ENCODE assay signal across 12 cellular contexts in the genomic region with DNA sequence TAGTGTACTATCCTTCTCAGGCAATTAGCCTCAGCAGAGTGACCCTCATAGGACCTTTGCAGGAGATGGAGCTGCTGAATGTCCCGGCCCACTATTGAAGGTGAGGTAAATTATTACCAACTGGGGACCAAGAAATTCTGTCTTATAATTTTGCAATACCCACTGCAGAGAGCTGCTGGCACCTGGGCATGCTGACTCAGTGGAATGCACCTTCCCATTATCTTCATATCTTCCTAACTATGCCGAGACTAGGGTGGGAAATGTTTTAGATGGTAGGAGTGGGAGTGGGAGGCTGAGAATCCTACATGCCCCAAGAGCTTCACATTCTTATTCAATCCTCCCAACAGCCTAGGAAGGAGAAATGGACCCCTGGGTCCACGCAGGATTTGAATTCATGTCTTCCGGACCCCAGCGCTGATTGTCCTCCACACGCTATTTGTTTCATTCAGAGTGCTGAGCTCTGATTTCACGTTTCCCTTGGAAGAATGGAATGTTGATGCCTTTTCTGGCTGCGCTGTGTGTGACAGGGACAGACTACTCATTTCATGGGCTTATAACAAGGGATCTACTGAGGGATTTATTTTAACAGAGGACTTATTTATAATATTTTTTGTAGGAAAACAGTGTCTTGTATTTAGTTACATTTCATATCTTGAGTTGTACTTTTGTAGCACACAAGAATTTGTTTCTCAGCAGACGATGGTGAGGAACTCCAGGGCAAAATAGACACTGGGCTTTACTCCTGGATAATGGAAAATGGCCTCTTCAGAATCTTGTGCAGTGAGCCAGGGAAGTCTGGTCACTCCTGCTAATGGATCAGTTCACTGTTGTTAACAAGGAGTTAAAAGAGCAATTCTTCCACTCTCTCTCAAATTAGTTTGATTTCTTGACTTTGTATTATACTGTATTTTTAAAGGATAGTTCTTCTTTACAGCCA.
DNase-seq lines count a peak whose midpoint lies in the region; ATAC-seq lines count a peak whose summit lies in the region.
"Had no signal": no experiment of that assay in that cellular context is flagged by ENCODE, and none has a peak within 500 bp of the region (broad histone marks: within the 10 kb centered on the region; RNA-seq: fewer than 3 reads in every experiment).

No MANE protein-coding gene starts in this region.

- no peak overlapping the region for H3K4me3 ChIP-seq in mesendoderm (ENCODE audit: low read length)
- H3K4me3 ChIP-seq: esophagus muscularis mucosa, right lobe of liver had no signal

- H2BK120ac ChIP-seq in mesendoderm (ENCODE audit: low read depth, low read length) = no peak overlapping the region

- no peaks in the 10 kb centered on the region for H3K27me3 ChIP-seq in mesendoderm (ENCODE audit: insufficient read depth, low read length, poor library complexity)
- H3K27me3 ChIP-seq: esophagus muscularis mucosa, right lobe of liver had no signal

- no peak overlapping the region for H3K27ac ChIP-seq in mesendoderm (ENCODE audit: low read depth, low read length)
- peak overlapping the region; percentile 54 for H3K27ac ChIP-seq in substantia nigra (ENCODE audit: low read depth, low read length, poor library complexity, severe bottlenecking)
- H3K27ac ChIP-seq: right lobe of liver had no signal

- H3K9me3 Mint-ChIP-seq in activated T-cell treated with anti-CD3 and anti-CD28 coated beads, Interleukin-2, amount 50 U/mL, for 72 hours = no peaks in the 10 kb centered on the region
- H3K9me3 Mint-ChIP-seq in activated T-helper 2 cell treated with anti-CD3 and anti-CD28 coated beads, Interferon-gamma antibody, Interleukin-2, Interleukin-4, amounts not matched to agents 10 μg/mL and 5 μg/mL and 100 μg/mL, durations not matched to agents 14 hours and 24 hours and 36 hours = no peaks in the 10 kb centered on the region

- no peak overlapping the region for H2AK5ac ChIP-seq in mesendoderm (ENCODE audit: low read length)

- DNase-seq in activated T-cell treated with anti-CD3 and anti-CD28 coated beads, Interleukin-2, amount 50 U/mL, for 72 hours = no peak
- DNase-seq in activated T-cell treated with anti-CD3 and anti-CD28 coated beads for 4 hours = no peak
- no peak for DNase-seq in activated T-helper 2 cell treated with anti-CD3 and anti-CD28 coated beads, Interferon-gamma antibody, Interleukin-2, Interleukin-4, amounts not matched to agents 10 μg/mL and 5 μg/mL and 100 μg/mL, durations not matched to agents 14 hours and 24 hours and 36 hours (ENCODE audit: low spot score)
- DNase-seq in mesendoderm = peak; percentile 58
- peak in 1 of 49 donors; percentile 32 for DNase-seq in substantia nigra (lab: John Stamatoyannopoulos, UW)
- no peak for DNase-seq in NCI-H128 (lab: John Stamatoyannopoulos, UW; ENCODE audit: unreplicated experiment)
- DNase-seq: central memory CD4-positive, alpha-beta T cell; NCI-H1930; right lobe of liver had no signal

- no peak overlapping the region for H3K9ac ChIP-seq in mesendoderm (ENCODE audit: low read length)

- H3K79me1 ChIP-seq in mesendoderm (ENCODE audit: low read length) = no peaks in the 10 kb centered on the region

- H3K27ac Mint-ChIP-seq in activated T-cell treated with anti-CD3 and anti-CD28 coated beads, Interleukin-2, amount 50 U/mL, for 72 hours = peak overlapping the region; percentile 83
- H3K27ac Mint-ChIP-seq in activated T-helper 2 cell treated with anti-CD3 and anti-CD28 coated beads, Interferon-gamma antibody, Interleukin-2, Interleukin-4, amounts not matched to agents 10 μg/mL and 5 μg/mL and 100 μg/mL, durations not matched to agents 14 hours and 24 hours and 36 hours = peak overlapping the region; percentile 96

- no peaks in the 10 kb centered on the region for H3K79me2 ChIP-seq in mesendoderm (ENCODE audit: control insufficient read depth, insufficient read depth, low read length)

- peaks cover 9% of the 10 kb centered on the region for H3K4me1 ChIP-seq in mesendoderm (ENCODE audit: control insufficient read depth, low read depth, low read length)
- H3K4me1 ChIP-seq: right lobe of liver had no signal

- peak overlapping the region; percentile 63 to 80 for H3K4me3 Mint-ChIP-seq in activated T-cell treated with anti-CD3 and anti-CD28 coated beads, Interleukin-2, amount 50 U/mL, for 72 hours
- H3K4me3 Mint-ChIP-seq in activated T-helper 2 cell treated with anti-CD3 and anti-CD28 coated beads, Interferon-gamma antibody, Interleukin-2, Interleukin-4, amounts not matched to agents 10 μg/mL and 5 μg/mL and 100 μg/mL, durations not matched to agents 14 hours and 24 hours and 36 hours (ENCODE audit: low read depth) = peak overlapping the region; percentile 20

- H4K5ac ChIP-seq in mesendoderm (ENCODE audit: low read length) = no peak overlapping the region

- intact Hi-C loops in activated T-helper 2 cell treated with anti-CD3 and anti-CD28 coated beads, Interferon-gamma antibody, Interleukin-2, Interleukin-4, amounts not matched to agents 10 μg/mL and 5 μg/mL and 100 μg/mL, durations not matched to agents 14 hours and 24 hours and 36 hours (cut with micrococcal nuclease) = no loop called here

- no peak for ATAC-seq in activated T-cell treated with anti-CD3 and anti-CD28 coated beads, Interleukin-2, amount 50 U/mL, for 72 hours (replicated peaks in 1 of 2)
- no peak for ATAC-seq in HG03196 (IDR thresholded peaks at IDR 0.05; ENCODE audit: unreplicated experiment)
- no peak for ATAC-seq in HG03139 (IDR thresholded peaks at IDR 0.05; ENCODE audit: unreplicated experiment)
- ATAC-seq: right lobe of liver had no signal

- H3K56ac ChIP-seq in mesendoderm (ENCODE audit: low read length) = no peak overlapping the region

- no CpG with 5 or more reads among the region's 9 CpGs for WGBS in mesendoderm (ENCODE audit: extremely low coverage, insufficient coverage, low lambda C conversion rate)

- no peak overlapping the region for H2BK15ac ChIP-seq in mesendoderm (replicated peaks; ENCODE audit: low read depth)

- H3K23ac ChIP-seq in mesendoderm (ENCODE audit: low read length) = no peak overlapping the region

- H3K4ac ChIP-seq in mesendoderm (ENCODE audit: low read depth, low read length) = no peak overlapping the region

- H3K36me3 ChIP-seq in mesendoderm (ENCODE audit: control insufficient read depth, insufficient read depth, low read length) = no peaks in the 10 kb centered on the region
- H3K36me3 ChIP-seq: esophagus muscularis mucosa, right lobe of liver had no signal

- H3K36me3 Mint-ChIP-seq in activated T-cell treated with anti-CD3 and anti-CD28 coated beads, Interleukin-2, amount 50 U/mL, for 72 hours (ENCODE audit: insufficient read depth in 2 of 2) = peaks cover 2 to 27% of the 10 kb centered on the region in 2 donors
- peaks cover 61% of the 10 kb centered on the region for H3K36me3 Mint-ChIP-seq in activated T-helper 2 cell treated with anti-CD3 and anti-CD28 coated beads, Interferon-gamma antibody, Interleukin-2, Interleukin-4, amounts not matched to agents 10 μg/mL and 5 μg/mL and 100 μg/mL, durations not matched to agents 14 hours and 24 hours and 36 hours (ENCODE audit: low read depth)

- no peak overlapping the region for H3K4me2 ChIP-seq in mesendoderm (ENCODE audit: low read length)

- H3K27me3 Mint-ChIP-seq in activated T-cell treated with anti-CD3 and anti-CD28 coated beads, Interleukin-2, amount 50 U/mL, for 72 hours (ENCODE audit: low read depth) = no peaks in the 10 kb centered on the region
- H3K27me3 Mint-ChIP-seq in activated T-helper 2 cell treated with anti-CD3 and anti-CD28 coated beads, Interferon-gamma antibody, Interleukin-2, Interleukin-4, amounts not matched to agents 10 μg/mL and 5 μg/mL and 100 μg/mL, durations not matched to agents 14 hours and 24 hours and 36 hours (ENCODE audit: low read depth) = no peaks in the 10 kb centered on the region

- no peak overlapping the region for H4K8ac ChIP-seq in mesendoderm (ENCODE audit: low read depth, low read length)

- no peak overlapping the region for H2BK5ac ChIP-seq in mesendoderm (ENCODE audit: low read length)

- no peak overlapping the region for H3K18ac ChIP-seq in mesendoderm (ENCODE audit: low read length)

- peaks cover 100% of the 10 kb centered on the region for H3K4me1 Mint-ChIP-seq in activated T-cell treated with anti-CD3 and anti-CD28 coated beads, Interleukin-2, amount 50 U/mL, for 72 hours (ENCODE audit: low read depth)
- peaks cover 82% of the 10 kb centered on the region for H3K4me1 Mint-ChIP-seq in activated T-helper 2 cell treated with anti-CD3 and anti-CD28 coated beads, Interferon-gamma antibody, Interleukin-2, Interleukin-4, amounts not matched to agents 10 μg/mL and 5 μg/mL and 100 μg/mL, durations not matched to agents 14 hours and 24 hours and 36 hours (ENCODE audit: low read depth)
